In genomic region chr12:76240281-76240680, GRCh38 we compare ENCODE assay signal across 11 cellular contexts.
DNase-seq lines count a peak whose midpoint lies in the region; ATAC-seq and TF ChIP-seq lines count a peak whose summit lies in the region.
"Had no signal": no experiment of that assay in that cellular context is flagged by ENCODE, and none has a peak within 500 bp of the region (broad histone marks: within the 10 kb centered on the region; RNA-seq: fewer than 3 reads in every experiment).

No MANE protein-coding gene starts in this region.

- H3K4me1 Mint-ChIP-seq in endodermal cell, result no peaks in the 10 kb centered on the region
- no peaks in the 10 kb centered on the region for H3K4me1 Mint-ChIP-seq in CD8-positive, alpha-beta memory T cell

- WGBS in endodermal cell (ENCODE audit: insufficient coverage in 1 of 2, insufficient read length in 1 of 2), 2 experiments, result 92% methylated on average over 5 to 6 of the region's 6 CpGs

- no peak overlapping the region for H3K27ac Mint-ChIP-seq in endodermal cell
- H3K27ac Mint-ChIP-seq in CD8-positive, alpha-beta memory T cell, result peak overlapping the region in 1 of 8 donors; percentile 6

- H3K9me3 Mint-ChIP-seq in endodermal cell, result peaks cover 6% of the 10 kb centered on the region
- no peaks in the 10 kb centered on the region for H3K9me3 Mint-ChIP-seq in CD8-positive, alpha-beta memory T cell

- H3K4me3 Mint-ChIP-seq in endodermal cell, result no peak overlapping the region
- H3K4me3 Mint-ChIP-seq in CD8-positive, alpha-beta memory T cell, result no peak overlapping the region

- H3K36me3 Mint-ChIP-seq in endodermal cell (ENCODE audit: low read depth), result no peaks in the 10 kb centered on the region
- no peaks in the 10 kb centered on the region for H3K36me3 Mint-ChIP-seq in CD8-positive, alpha-beta memory T cell

- ATAC-seq in left lobe of liver (peak; percentile 60), GM19324 (IDR thresholded peaks at IDR 0.05; ENCODE audit: low FRiP score, unreplicated experiment) (no peak)
- ATAC-seq: GM12878, HCT116 had no signal

- no peak overlapping the region for H3K27ac ChIP-seq in endodermal cell (ENCODE audit: low read depth, low read length)
- no peak overlapping the region for H3K27ac ChIP-seq in CD8-positive, alpha-beta memory T cell (ENCODE audit: low read depth, low read length)
- H3K27ac ChIP-seq: GM23248 had no signal

- H3K36me3 ChIP-seq in endodermal cell (ENCODE audit: control insufficient read depth, insufficient read depth, low read length), result no peaks in the 10 kb centered on the region
- no peaks in the 10 kb centered on the region for H3K36me3 ChIP-seq in CD8-positive, alpha-beta memory T cell (ENCODE audit: insufficient read depth, low read length)

- H3K27me3 Mint-ChIP-seq in endodermal cell (ENCODE audit: insufficient read depth), result no peaks in the 10 kb centered on the region
- peaks cover 0 to 18% of the 10 kb centered on the region in 2 donors for H3K27me3 Mint-ChIP-seq in CD8-positive, alpha-beta memory T cell

- H3K4me3 ChIP-seq in endodermal cell (ENCODE audit: low read length), result no peak overlapping the region
- no peak overlapping the region for H3K4me3 ChIP-seq in CD8-positive, alpha-beta memory T cell (ENCODE audit: low read length)
- H3K4me3 ChIP-seq: GM12878, GM23248 had no signal

- CTCF ChIA-PET in CD8-positive, alpha-beta memory T cell (lab: Charles Lee), result interaction anchor here (1.3 kb wide), 1 partner anchor 10 kb away, joined by 5 read pairs; no protein-coding TSS in a partner anchor

- POLR2A ChIA-PET in CD8-positive, alpha-beta memory T cell (lab: Charles Lee), result no interaction called here

- no peaks in the 10 kb centered on the region for H3K27me3 ChIP-seq in endodermal cell (ENCODE audit: control insufficient read depth, insufficient read depth, low read length, poor library complexity, severe bottlenecking)
- no peaks in the 10 kb centered on the region for H3K27me3 ChIP-seq in CD8-positive, alpha-beta memory T cell (ENCODE audit: insufficient read depth, low read length, poor library complexity, severe bottlenecking)

- no peak overlapping the region for H3K9ac ChIP-seq in endodermal cell (ENCODE audit: extremely low read depth, low read length, poor library complexity, severe bottlenecking)
- H3K9ac ChIP-seq: GM23248 had no signal

- no peak for TF ChIP-seq CTCF in endodermal cell (conservative IDR thresholded peaks at IDR 0.05)

- H3K9me3 ChIP-seq in endodermal cell (ENCODE audit: control insufficient read depth, low read length), result no peaks in the 10 kb centered on the region
- H3K9me3 ChIP-seq in CD8-positive, alpha-beta memory T cell (ENCODE audit: low read length), result no peaks in the 10 kb centered on the region

- H3K4me1 ChIP-seq in endodermal cell (ENCODE audit: control insufficient read depth, insufficient read depth, low read length), result no peaks in the 10 kb centered on the region
- no peaks in the 10 kb centered on the region for H3K4me1 ChIP-seq in CD8-positive, alpha-beta memory T cell (ENCODE audit: insufficient read depth, low read length)

- DNase-seq in ELF-1 (ENCODE audit: low read depth, low spot score) (peak; percentile 14), endodermal cell (peak; percentile 30), left lobe of liver (ENCODE audit: low spot score) (peak; percentile 80), Kasumi-1 (lab: John Stamatoyannopoulos, UW) (no peak), AG08395 (ENCODE audit: low spot score) (no peak)
- no peak for DNase-seq in CD8-positive, alpha-beta memory T cell
- DNase-seq: DMS53, GM23248 had no signal

Comparison
In these comparisons a context has a peak if more than half of its experiments do, and no peak if none do; other contexts are left out.
1. DNase-seq: peak in ELF-1 (single experiment), endodermal cell (single experiment) and left lobe of liver (single experiment); none in Kasumi-1 (0 of 2), CD8-positive, alpha-beta memory T cell (0 of 5) and AG08395 (single experiment).